Comparison of ENCODE assay signal across 23 cellular contexts in the genomic region with DNA sequence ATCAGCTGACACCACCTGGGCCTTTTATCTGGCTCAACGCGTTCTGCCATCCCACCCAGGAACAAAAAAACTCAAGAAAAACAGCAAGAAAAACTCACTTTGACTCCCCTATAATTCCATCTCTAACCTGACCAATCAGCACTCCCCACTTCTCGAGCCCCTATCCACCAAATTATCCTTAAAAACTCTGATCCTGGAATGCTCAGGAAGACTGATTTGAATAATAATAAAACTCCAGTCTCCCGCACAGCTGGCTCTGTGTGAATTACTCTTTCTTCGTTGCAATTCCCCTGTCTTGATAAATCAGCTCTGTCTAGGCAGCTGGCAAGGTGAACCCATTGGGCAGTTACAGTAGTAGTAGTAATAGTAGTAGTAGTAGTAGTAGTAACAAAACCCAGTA.
"Had no signal": no experiment of that assay in that cellular context is flagged by ENCODE, and none has a peak within 500 bp of the region (broad histone marks: within the 10 kb centered on the region; RNA-seq: fewer than 3 reads in every experiment).

No MANE protein-coding gene starts in this region.

- H3K27ac ChIP-seq: HL-60, SJSA1, SK-N-MC had no signal

- DNase-seq: KBM-7, MV-4-11, NCI-H1048, NCI-H1105, NCI-H1417 treated with DMSO at 0.1 percent for 48 hours, NCI-H187, NCI-H2029, NCI-H2081 treated with DMSO at 0.1 percent for 48 hours, NCI-H2171, NCI-H226, NCI-H446, NCI-H510A, NCI-H524 treated with DMSO at 0.1 percent for 48 hours, NCI-H69, NCI-H774, Right ventricle myocardium superior, RPMI8226, SIG-M5 had no signal

- H3K4me3 ChIP-seq: SJSA1, SK-N-MC had no signal

- H3K36me3 ChIP-seq: SJSA1 had no signal

- H3K9me3 ChIP-seq: SJSA1 had no signal

- FAIRE-seq: HTR-8/SVneo, RCC 7860 had no signal

- H3K27me3 ChIP-seq: SJSA1 had no signal
